In the genomic region with DNA sequence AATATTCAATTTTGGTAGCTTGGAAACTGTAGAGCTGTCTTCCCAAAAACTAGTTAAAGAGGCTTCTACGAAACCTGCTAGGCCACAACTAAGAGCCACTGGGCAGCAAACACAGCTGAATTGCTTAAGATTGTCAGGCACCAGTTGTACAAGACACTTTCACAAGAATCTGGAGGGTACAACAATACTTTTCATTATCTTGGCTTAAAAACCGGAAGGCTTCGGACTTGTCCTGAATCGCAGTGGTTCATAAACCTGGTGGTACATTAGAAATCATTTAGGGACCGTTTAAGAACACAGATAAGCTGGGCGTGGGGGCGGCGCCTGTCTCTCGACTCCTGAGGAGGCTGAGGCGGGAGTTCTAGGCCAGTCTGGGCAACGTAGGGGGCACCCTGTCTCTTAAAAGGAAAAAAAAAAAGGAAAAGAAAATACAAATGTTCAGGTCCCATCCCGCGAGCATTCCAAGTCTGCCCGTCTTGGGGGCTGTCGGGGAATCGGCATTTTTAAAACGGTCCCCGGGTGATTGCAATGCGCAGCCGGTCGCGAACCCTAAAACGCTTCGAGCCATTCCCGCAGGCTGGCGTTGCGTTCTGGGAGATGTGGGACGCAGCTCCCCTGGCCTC, we compare ENCODE assay signal across 1 cellular context.
TF ChIP-seq lines count a peak whose summit lies in the region.

No MANE protein-coding gene starts in this region.

TF ChIP-seq in H1, 55 proteins besides CTCF, POLR2A, EP300 and RAD21 (continued from another document):
- TF ChIP-seq, protein P1, sequence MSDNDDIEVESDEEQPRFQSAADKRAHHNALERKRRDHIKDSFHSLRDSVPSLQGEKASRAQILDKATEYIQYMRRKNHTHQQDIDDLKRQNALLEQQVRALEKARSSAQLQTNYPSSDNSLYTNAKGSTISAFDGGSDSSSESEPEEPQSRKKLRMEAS (IDR thresholded peaks at IDR 0.05), result no peak
- TF ChIP-seq SIX5 (IDR thresholded peaks at IDR 0.05; ENCODE audit: low read depth, low read length), result no peak
- no peak for TF ChIP-seq GABPA (IDR thresholded peaks at IDR 0.05; ENCODE audit: borderline replicate concordance, insufficient read depth, low read length)
- TF ChIP-seq CBX8 (IDR thresholded peaks at IDR 0.05; ENCODE audit: borderline replicate concordance, low read depth, low read length), result no peak
- TF ChIP-seq CEBPB (IDR thresholded peaks at IDR 0.05; ENCODE audit: low read depth, low read length), result no peak
- TF ChIP-seq NRF1 (IDR thresholded peaks at IDR 0.05; ENCODE audit: low read depth, low read length), result no peak
